In genomic region chr12:26198742-26199141, GRCh38 we compare ENCODE assay signal across 1 cellular context.
TF ChIP-seq lines count a peak whose summit lies in the region.

No MANE protein-coding gene starts in this region.

TF ChIP-seq in IMR-90, 13 proteins besides CTCF, POLR2A, EP300 and RAD21:
- no peak for TF ChIP-seq MAZ (IDR thresholded peaks at IDR 0.05; ENCODE audit: borderline replicate concordance, low read depth, low read length)
- TF ChIP-seq SMC3 (IDR thresholded peaks at IDR 0.05; ENCODE audit: low read depth, low read length) = no peak
- no peak for TF ChIP-seq FOS (IDR thresholded peaks at IDR 0.05; ENCODE audit: low read depth, low read length)
- no peak for TF ChIP-seq ELK1 (IDR thresholded peaks at IDR 0.05; ENCODE audit: borderline replicate concordance, low read depth, low read length)
- TF ChIP-seq MXI1 (IDR thresholded peaks at IDR 0.05; ENCODE audit: borderline replicate concordance, low read depth, low read length) = no peak
- no peak for TF ChIP-seq RFX5 (IDR thresholded peaks at IDR 0.05; ENCODE audit: low read depth, low read length)
- no peak for TF ChIP-seq BHLHE40 (IDR thresholded peaks at IDR 0.05; ENCODE audit: low read depth, low read length)
- no peak for TF ChIP-seq CHD1 (IDR thresholded peaks at IDR 0.05; ENCODE audit: low read depth, low read length)
- TF ChIP-seq RCOR1 (IDR thresholded peaks at IDR 0.05; ENCODE audit: insufficient replicate concordance, low read length) = no peak
- TF ChIP-seq USF2 (IDR thresholded peaks at IDR 0.05; ENCODE audit: low read depth, low read length) = no peak
- no peak for TF ChIP-seq MAFK (IDR thresholded peaks at IDR 0.05; ENCODE audit: low read depth, low read length)
- no peak for TF ChIP-seq NFE2L2 (IDR thresholded peaks at IDR 0.05; ENCODE audit: low read depth, low read length)
- no peak for TF ChIP-seq CEBPB (IDR thresholded peaks at IDR 0.05; ENCODE audit: low read depth, low read length)
